ENCODE assay signal across 9 cellular contexts in genomic region chr11:2988996-2989395, GRCh38. TPM values are rescaled to one million over a fixed set of nuclear protein-coding genes. Genes with fewer than 3 reads are reported as not detected.
DNase-seq lines count a peak whose midpoint lies in the region; ATAC-seq, FAIRE-seq and TF ChIP-seq lines count a peak whose summit lies in the region.
"Had no signal": no experiment of that assay in that cellular context is flagged by ENCODE, and none has a peak within 500 bp of the region (broad histone marks: within the 10 kb centered on the region; RNA-seq: fewer than 3 reads in every experiment).

No MANE protein-coding gene starts in this region.

- H3K36me3 ChIP-seq in ES-I3 (ENCODE audit: insufficient read depth, low read length) (no peaks in the 10 kb centered on the region), PC-9 (ENCODE audit: low read depth) (no peaks in the 10 kb centered on the region), endothelial cell of umbilical vein (ENCODE audit: control insufficient read depth in 2 of 2, extremely low read depth in 1 of 2, insufficient read depth in 2 of 2, low read length in 2 of 2) (no peaks in the 10 kb centered on the region), parathyroid adenoma (ENCODE audit: control insufficient read depth, insufficient read depth, low read length) (no peaks in the 10 kb centered on the region)

- peaks cover 14% of the 10 kb centered on the region for H3K4me1 ChIP-seq in ES-I3 (ENCODE audit: insufficient read depth, low read length)
- peaks cover 26% of the 10 kb centered on the region for H3K4me1 ChIP-seq in PC-9 (replicated peaks; ENCODE audit: insufficient read depth)
- H3K4me1 ChIP-seq in endothelial cell of umbilical vein (ENCODE audit: control insufficient read depth, extremely low read depth, insufficient read depth, low read length), result peaks cover 33% of the 10 kb centered on the region
- H3K4me1 ChIP-seq in parathyroid adenoma, result peaks cover 13% of the 10 kb centered on the region

- DNase-seq in PC-9 (no peak), endothelial cell of umbilical vein (ENCODE audit: low read depth, low spot score) (peak; percentile 58), RCC 7860 (ENCODE audit: low spot score) (no peak), H4 (ENCODE audit: low spot score) (no peak)
- DNase-seq: NCI-H2081 treated with DMSO at 0.1 percent for 48 hours had no signal

- POLR2A ChIA-PET in PC-9 (lab: Charles Lee; ENCODE audit: unreplicated experiment) (no interaction called here), endothelial cell of umbilical vein (lab: Charles Lee) (interaction anchor here (1.1 kb wide), 1 partner anchor 60 kb away, joined by 3 read pairs; the partner anchor contains the start of gene PHLDA2)

- TF ChIP-seq CTCF in PC-9 (conservative IDR thresholded peaks at IDR 0.05) (no peak), endothelial cell of umbilical vein (IDR thresholded peaks at IDR 0.05; ENCODE audit: extremely low read depth in 1 of 2, insufficient read depth in 1 of 2, low read depth in 1 of 2, low read length in 2 of 2) (no peak), parathyroid adenoma (IDR thresholded peaks at IDR 0.05) (no peak)

- H3K27me3 ChIP-seq in PC-9 (ENCODE audit: insufficient read depth, low read depth) (no peaks in the 10 kb centered on the region), endothelial cell of umbilical vein (ENCODE audit: control insufficient read depth in 2 of 2, insufficient read depth in 2 of 2, low read length in 2 of 2) (no peaks in the 10 kb centered on the region), parathyroid adenoma (ENCODE audit: control insufficient read depth, insufficient read depth, low read length) (no peaks in the 10 kb centered on the region)

- H4K20me1 ChIP-seq in PC-9 (ENCODE audit: insufficient read depth), result no peaks in the 10 kb centered on the region; the same call in 1 of the 2 replicates
- peaks cover 8% of the 10 kb centered on the region for H4K20me1 ChIP-seq in endothelial cell of umbilical vein (replicated peaks; ENCODE audit: control insufficient read depth, extremely low read depth, insufficient read depth, low read length)

- H3K9ac ChIP-seq in ES-I3 (ENCODE audit: low read depth, low read length), result peak overlapping the region; percentile 21; the same call in 1 of the 2 replicates
- H3K9ac ChIP-seq in endothelial cell of umbilical vein (replicated peaks; ENCODE audit: extremely low read depth, insufficient read depth, low read length), result peak overlapping the region; percentile 85
- no peak overlapping the region for H3K9ac ChIP-seq in parathyroid adenoma

- intact Hi-C loops in PC-9 (cut with micrococcal nuclease; ENCODE audit: unreplicated experiment), result no loop called here
- intact Hi-C loops in endothelial cell of umbilical vein (cut with micrococcal nuclease), result no loop called here

- FAIRE-seq in endothelial cell of umbilical vein (lab: Jason Lieb, UNC) (no peak), RCC 7860 (lab: Jason Lieb, UNC) (no peak)

- H3K4me2 ChIP-seq in PC-9, result peak overlapping the region; percentile 99
- H3K4me2 ChIP-seq in endothelial cell of umbilical vein (ENCODE audit: insufficient read depth, low read length), result peak overlapping the region; percentile 95
- H3K4me2 ChIP-seq in parathyroid adenoma (ENCODE audit: low read length), result peak overlapping the region; percentile 77

- ATAC-seq in GM21717 (IDR thresholded peaks at IDR 0.05; ENCODE audit: unreplicated experiment) (no peak), HG03432 (IDR thresholded peaks at IDR 0.05; ENCODE audit: unreplicated experiment) (no peak)

- TF ChIP-seq POLR2A in endothelial cell of umbilical vein (IDR thresholded peaks at IDR 0.05; ENCODE audit: low read depth, low read length), result no peak

- peak overlapping the region; percentile 73 for H3K27ac ChIP-seq in PC-9
- peak overlapping the region; percentile 44 for H3K27ac ChIP-seq in endothelial cell of umbilical vein (ENCODE audit: insufficient read depth, low read depth, low read length)
- peak overlapping the region; percentile 86 for H3K27ac ChIP-seq in parathyroid adenoma

- H3K79me2 ChIP-seq in PC-9 (ENCODE audit: low read depth), result peaks cover 77% of the 10 kb centered on the region
- H3K79me2 ChIP-seq in endothelial cell of umbilical vein (ENCODE audit: control insufficient read depth, insufficient read depth, low read length), result peaks cover 79% of the 10 kb centered on the region
- H3K79me2 ChIP-seq in parathyroid adenoma, result peaks cover 37% of the 10 kb centered on the region

- H3K4me3 ChIP-seq in PC-9 (peak overlapping the region; percentile 85), endothelial cell of umbilical vein (replicated peaks in 1 of 3; ENCODE audit: insufficient read depth in 1 of 3, low read depth in 1 of 3, low read length in 3 of 3) (peak overlapping the region; percentile 15 to 95 (median 17)), parathyroid adenoma (ENCODE audit: low read depth, low read length) (peak overlapping the region; percentile 82)

- peaks cover 9% of the 10 kb centered on the region; the same call in 1 of the 2 replicates for H3F3A ChIP-seq in PC-9 (ENCODE audit: insufficient read depth, low read depth)

- no peak overlapping the region for H2AFZ ChIP-seq in PC-9
- H2AFZ ChIP-seq in endothelial cell of umbilical vein (ENCODE audit: low read depth, low read length), result no peak overlapping the region
- no peak overlapping the region for H2AFZ ChIP-seq in parathyroid adenoma

- dilution Hi-C loops in endothelial cell of umbilical vein (cut with MboI; ENCODE audit: extremely low pct_ligation_motif_present, low sequenced_read_pairs), result no loop called here

- H3K9me2 ChIP-seq in PC-9 (ENCODE audit: insufficient read depth), result no peaks in the 10 kb centered on the region

- CTCF ChIA-PET in PC-9 (lab: Charles Lee) (no interaction called here), endothelial cell of umbilical vein (lab: Charles Lee) (interaction anchor here (1.0 to 2.0 kb wide), 7 partner anchors 11 to 456 kb away, joined by 3 to 9 read pairs (median 3); partner anchors contain the start of gene PHLDA2)

- H3K9me3 ChIP-seq in ES-I3 (ENCODE audit: control insufficient read depth, insufficient read depth, low read length) (no peaks in the 10 kb centered on the region), PC-9 (ENCODE audit: insufficient read depth, low read depth) (no peaks in the 10 kb centered on the region), endothelial cell of umbilical vein (replicated peaks; ENCODE audit: control insufficient read depth, insufficient read depth, low read length) (no peaks in the 10 kb centered on the region), parathyroid adenoma (ENCODE audit: control insufficient read depth, low read length) (no peaks in the 10 kb centered on the region)

- H3K9me1 ChIP-seq in endothelial cell of umbilical vein (replicated peaks; ENCODE audit: control insufficient read depth, extremely low read depth, insufficient read depth, low read length), result no peaks in the 10 kb centered on the region

- BruUV-seq in PC-9 (replicated peaks; lab: Mats Ljungman, UMichigan) (no TSS peak), endothelial cell of umbilical vein (replicated peaks; lab: Mats Ljungman, UMichigan) (no TSS peak)

TF ChIP-seq in endothelial cell of umbilical vein, 7 proteins besides CTCF, POLR2A, EP300 and RAD21:
- no peak for TF ChIP-seq JUN (IDR thresholded peaks at IDR 0.05; ENCODE audit: borderline replicate concordance, insufficient read depth, insufficient read length, low read depth)

RNA-seq across cellular contexts. Expression of gene NAP1L4, which starts 3.1 kb away (rescaled TPM):
- total RNA-seq in PC-9 (2021) (73.3 and 86.7 TPM in 2 replicates), endothelial cell of umbilical vein (173 and 177 TPM in 2 replicates)
- 68.0 and 100.0 TPM in 2 replicates for polyA plus RNA-seq in endothelial cell of umbilical vein
- polyA plus RNA-seq in endothelial cell of umbilical vein (2011; cell fraction: cytosol; rRNA removed), result 112 and 117 TPM in 2 replicates
- polyA plus RNA-seq in endothelial cell of umbilical vein (2011; cell fraction: nucleus; rRNA removed), result 169 and 178 TPM in 2 replicates
- 140 and 147 TPM in 2 replicates for polyA plus RNA-seq in endothelial cell of umbilical vein (2012)
- 71.5 and 73.7 TPM in 2 replicates for polyA minus RNA-seq in endothelial cell of umbilical vein
- 52.2 TPM for polyA minus RNA-seq in endothelial cell of umbilical vein (2011; cell fraction: cytosol; rRNA and poly(A)+ RNA removed)
- polyA minus RNA-seq in endothelial cell of umbilical vein (2011; cell fraction: nucleus; rRNA and poly(A)+ RNA removed), result 75.3 and 108 TPM in 2 replicates
- total RNA-seq in H4 (2014; rRNA removed; shearing (Covaris generic)), result 104 and 128 TPM in 2 replicates

RNA-seq across cellular contexts. Expression of gene PHLDA2, which starts 59.8 kb away (rescaled TPM):
- total RNA-seq in PC-9 (2021), result 10.7 and 14.1 TPM in 2 replicates
- total RNA-seq in endothelial cell of umbilical vein, result 44.5 and 51.5 TPM in 2 replicates
- polyA plus RNA-seq in endothelial cell of umbilical vein, result 38.5 and 45.6 TPM in 2 replicates
- 20.7 and 42.6 TPM in 2 replicates for polyA plus RNA-seq in endothelial cell of umbilical vein (2011; cell fraction: cytosol; rRNA removed)
- 9.4 and 13.0 TPM in 2 replicates for polyA plus RNA-seq in endothelial cell of umbilical vein (2011; cell fraction: nucleus; rRNA removed)
- 36.8 and 57.9 TPM in 2 replicates for polyA plus RNA-seq in endothelial cell of umbilical vein (2012)
- polyA minus RNA-seq in endothelial cell of umbilical vein, result 3.8 and 5.2 TPM in 2 replicates
- 76.2 TPM for polyA minus RNA-seq in endothelial cell of umbilical vein (2011; cell fraction: cytosol; rRNA and poly(A)+ RNA removed)
- 4.0 and 13.1 TPM in 2 replicates for polyA minus RNA-seq in endothelial cell of umbilical vein (2011; cell fraction: nucleus; rRNA and poly(A)+ RNA removed)
- 11.7 and 15.2 TPM in 2 replicates for total RNA-seq in H4 (2014; rRNA removed; shearing (Covaris generic))

Comparison
In these comparisons a context has a peak if more than half of its experiments do, and no peak if none do; other contexts are left out.
1. H3K4me3 ChIP-seq: peak in every context shown above with its lines; median percentile 85 in PC-9; 82 in parathyroid adenoma; 17 in endothelial cell of umbilical vein.